8 cellular contexts compared by ENCODE assay signal in the genomic region with DNA sequence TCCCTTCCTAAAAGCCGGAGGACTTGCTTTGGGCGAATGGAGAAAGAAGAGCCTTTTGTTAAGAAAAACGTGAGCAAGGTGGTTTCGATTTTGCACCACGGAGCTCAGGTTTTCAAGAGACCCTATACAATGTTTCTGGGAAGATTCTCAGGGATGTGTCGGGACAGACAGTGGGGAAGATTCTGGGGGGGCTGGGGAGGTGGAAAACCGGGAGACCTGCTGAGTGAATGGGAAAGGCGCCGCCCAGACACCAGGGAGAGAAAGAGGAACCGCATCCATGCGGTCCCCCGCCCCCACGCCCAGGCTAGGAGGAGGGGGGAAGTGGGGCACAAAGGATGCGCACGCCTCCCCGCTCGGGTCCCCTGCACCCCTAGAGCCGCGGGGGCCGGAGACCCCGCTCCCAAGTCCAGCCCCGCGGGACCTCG. TPM values are rescaled to one million over a fixed set of nuclear protein-coding genes. Genes with fewer than 3 reads are reported as not detected.
A peak's percentile ranks its signal among the peaks of the same experiment; 100 is the strongest.
DNase-seq lines count a peak whose midpoint lies in the region; ATAC-seq, FAIRE-seq and TF ChIP-seq lines count a peak whose summit lies in the region.

No MANE protein-coding gene starts in this region.

- no TSS peak for BruUV-seq in GM12878 (replicated peaks; lab: Mats Ljungman, UMichigan)

- H3K9me3 ChIP-seq in HUES64 (ENCODE audit: insufficient read depth, low read depth, low read length) (no peaks in the 10 kb centered on the region), GM12878 (replicated peaks; ENCODE audit: control insufficient read depth, insufficient read depth, low read length) (peaks cover 2% of the 10 kb centered on the region; the same call in 2 of the 3 replicates), iPS-18c (ENCODE audit: control insufficient read depth, insufficient read depth, low read length) (peaks cover 2% of the 10 kb centered on the region), spleen (no peaks in the 10 kb centered on the region)

- RAD21 ChIA-PET in GM12878 (lab: Charles Lee; ENCODE audit: unreplicated experiment), result interaction anchor here (0.9 to 4.4 kb wide), 3 partner anchors 37 to 44 kb away, joined by 3 to 58 read pairs (median 9); no protein-coding TSS in a partner anchor

- WGBS in HUES64, result 1% methylated on average over 24 of the region's 24 CpGs
- WGBS in GM12878 (ENCODE audit: insufficient coverage, insufficient replicate concordance, low lambda C conversion rate, missing lambda C conversion rate), result 1% methylated on average over 11 of the region's 24 CpGs
- WGBS in spleen, 5 donors, result 0 to 1% (median 1%) methylated on average over 12 to 24 of the region's 24 CpGs

- intact Hi-C loops in GM12878 (cut with micrococcal nuclease; ENCODE audit: unreplicated experiment) (no loop called here), spleen (cut with DNase I; ENCODE audit: low total_unique reads) (loop anchor here (5.0 kb wide), 1 partner anchor 41 kb away; no protein-coding TSS in a partner anchor)

- POLR2A ChIA-PET in GM12878 (lab: Charles Lee), result interaction anchor here (0.7 to 4.9 kb wide), 7 partner anchors 10 to 310 kb away, joined by 3 to 67 read pairs (median 5); a partner anchor contains a TSS

- H3K4me1 ChIP-seq in HUES64 (ENCODE audit: insufficient read depth, low read length) (peaks cover 31% of the 10 kb centered on the region), GM12878 (ENCODE audit: control insufficient read depth, insufficient read depth, low read length) (peaks cover 9% of the 10 kb centered on the region), spleen (peaks cover 24 to 62% (median 51%) of the 10 kb centered on the region in 6 donors)

- CTCF ChIA-PET in GM12878 (lab: Yijun Ruan, JAX), result interaction anchor here (2.5 to 4.0 kb wide), 3 partner anchors 40 to 66 kb away, joined by 14 to 58 read pairs (median 14); no protein-coding TSS in a partner anchor

- TF ChIP-seq POLR2A in GM12878 (IDR thresholded peaks at IDR 0.05; ENCODE audit: low read depth, low read length), result no peak
- TF ChIP-seq POLR2A in spleen (IDR thresholded peaks at IDR 0.05), result no peak

- H4K20me1 ChIP-seq in GM12878 (ENCODE audit: control insufficient read depth, insufficient read depth), result peaks cover 5% of the 10 kb centered on the region; the same call in 1 of the 2 replicates

- H3K79me2 ChIP-seq in GM12878 (ENCODE audit: control insufficient read depth, insufficient read depth, low read length), result peaks cover 57% of the 10 kb centered on the region

- H3K27ac ChIP-seq in HUES64 (ENCODE audit: low read depth, low read length) (peak overlapping the region; percentile 98), GM12878 (ENCODE audit: control insufficient read depth, insufficient read depth) (peak overlapping the region; percentile 96), spleen (peak overlapping the region; percentile 93 to 99 (median 98))

- TF ChIP-seq CTCF in GM12878 (IDR thresholded peaks at IDR 0.05 in 2 of 3, conservative IDR thresholded peaks at IDR 0.05 in 1 of 3; ENCODE audit: control insufficient read depth in 2 of 3, extremely low read depth in 1 of 3, insufficient read depth in 1 of 3, low read depth in 3 of 3, low read length in 3 of 3) (no peak), spleen (IDR thresholded peaks at IDR 0.05 in 8 of 11, conservative IDR thresholded peaks at IDR 0.05 in 3 of 11) (no peak)

- SMC1A ChIA-PET in GM12878 (lab: Charles Lee; ENCODE audit: uncharacterized antibody, unreplicated experiment), result interaction anchor here (1.8 kb wide), 1 partner anchor 24 kb away, joined by 3 read pairs; no protein-coding TSS in a partner anchor

- no peak for FAIRE-seq in GM12878 (lab: Jason Lieb, UNC)

- peak overlapping the region; percentile 74; the same call in 1 of the 2 replicates for H3K4me2 ChIP-seq in GM12878 (ENCODE audit: control insufficient read depth, insufficient read depth)

- H3K36me3 ChIP-seq in HUES64 (ENCODE audit: insufficient read depth, low read length) (peaks cover 37% of the 10 kb centered on the region), GM12878 (ENCODE audit: control insufficient read depth in 2 of 2, insufficient read depth in 2 of 2, low read length in 1 of 2) (peaks cover 0 to 18% of the 10 kb centered on the region in 2 experiments; a peak in 3 of 4 replicates), spleen (peaks cover 0 to 40% (median 0%) of the 10 kb centered on the region in 6 donors)

- no peak for TF ChIP-seq EP300 in GM12878 (IDR thresholded peaks at IDR 0.05; ENCODE audit: borderline replicate concordance in 1 of 2, control insufficient read depth in 1 of 2, low read depth in 2 of 2, low read length in 2 of 2)

- no peak for TF ChIP-seq RAD21 in GM12878 (IDR thresholded peaks at IDR 0.05; ENCODE audit: insufficient read depth, low read depth, low read length)

- in situ Hi-C loops in GM12878 (cut with MboI), result no loop called here

- ATAC-seq in GM21390 (IDR thresholded peaks at IDR 0.05; ENCODE audit: unreplicated experiment), result peak; percentile 26
- peak; percentile 56 for ATAC-seq in GM12878

- H2AFZ ChIP-seq in GM12878 (ENCODE audit: control insufficient read depth, low read depth, low read length), result no peak overlapping the region; the same call in 1 of the 2 replicates

- H3K4me3 ChIP-seq in HUES64 (ENCODE audit: low read length) (peak overlapping the region; percentile 98), GM12878 (peak overlapping the region; percentile 99), iPS-18c (ENCODE audit: insufficient read depth, low read depth, low read length) (peak overlapping the region; percentile 99), spleen (peak overlapping the region; percentile 90 to 100 (median 99))

- DNase-seq in D341Med (ENCODE audit: low spot score) (peak; percentile 69), T-helper 1 cell (peak; percentile 14 to 43 (median 33)), GM12878 (ENCODE audit: low read depth, low spot score) (no peak), spleen (peak; percentile 95), DMS153 treated with DMSO at 0.1 percent for 48 hours (lab: John Stamatoyannopoulos, UW; ENCODE audit: unreplicated experiment) (no peak)

- H3K27me3 ChIP-seq in HUES64 (ENCODE audit: insufficient read depth, low read length), result no peaks in the 10 kb centered on the region
- H3K27me3 ChIP-seq in GM12878 (replicated peaks in 1 of 2; ENCODE audit: control insufficient read depth in 2 of 2, insufficient read depth in 2 of 2, low read length in 1 of 2), result no peaks in the 10 kb centered on the region
- no peaks in the 10 kb centered on the region for H3K27me3 ChIP-seq in spleen (replicated peaks in 1 of 7)

- H3K9ac ChIP-seq in HUES64 (ENCODE audit: low read depth, low read length) (peak overlapping the region; percentile 96), GM12878 (ENCODE audit: control insufficient read depth, insufficient read depth, low read length) (peak overlapping the region; percentile 83)

RNA-seq across cellular contexts. Expression of a gene that starts 0.7 kb away (rescaled TPM):
- polyA plus RNA-seq in HUES64 (2013, experiment 1 of 2), result 169 TPM
- 171 TPM for polyA plus RNA-seq in HUES64 (2013, experiment 2 of 2)
- 36.7 and 39.5 TPM in 2 replicates for total RNA-seq in GM12878 (2013; cell fraction: nucleolus; rRNA removed)
- 26.0 and 26.4 TPM in 2 replicates for total RNA-seq in GM12878 (2014; rRNA removed)
- 77.4 and 79.7 TPM in 2 replicates for total RNA-seq in GM12878 (2014; rRNA removed; fragmentation: Illumina TruSeq; extraction: Trizol)
- 153 and 157 TPM in 2 replicates for total RNA-seq in GM12878 (2021)
- polyA plus RNA-seq in GM12878 (2011; ENCODE audit: low read depth), result 37.6 TPM
- polyA plus RNA-seq in GM12878 (2011; rRNA removed), result 59.6 and 75.1 TPM in 2 replicates
- 34.2 and 44.7 TPM in 2 replicates for polyA plus RNA-seq in GM12878 (2011; cell fraction: cytosol; rRNA removed)
- 25.0 and 40.2 TPM in 2 replicates for polyA plus RNA-seq in GM12878 (2011; cell fraction: nucleus; rRNA removed)
- 86.1 and 86.2 TPM in 2 replicates for polyA plus RNA-seq in GM12878 (2012)
- 125 and 130 TPM in 2 replicates for polyA plus RNA-seq in GM12878 (2014; fragmentation: Illumina TruSeq; extraction: Trizol)
- polyA plus RNA-seq in GM12878 (2014; fragmentation: Nextera tagmentation; extraction: Ambion mirVana), result 10 to 100 TPM; 20.2 to 27.2 TPM
- 55.4 and 61.8 TPM in 2 replicates for polyA plus RNA-seq in GM12878 (2014; rRNA removed)
- 10 to 100 TPM; 24.3 to 26.1 TPM for polyA plus RNA-seq in GM12878 (2016; fragmentation: Nextera tagmentation; extraction: Ambion mirVana)
- polyA minus RNA-seq in GM12878 (2011; rRNA and poly(A)+ RNA removed), result 60.4 and 89.3 TPM in 2 replicates
- polyA minus RNA-seq in GM12878 (2011; cell fraction: cytosol; rRNA and poly(A)+ RNA removed), result 48.9 and 52.5 TPM in 2 replicates
- 11.5 and 21.3 TPM in 2 replicates for polyA minus RNA-seq in GM12878 (2011; cell fraction: nucleus; rRNA and poly(A)+ RNA removed)
- total RNA-seq in spleen, result 100 to 1,000 TPM in 1 of 7 donors, 10 to 100 TPM in 6; 60.6 to 108 (median 80.5) TPM
- 10 to 100 TPM; 19.7 to 35.6 (median 26.2) TPM for polyA plus RNA-seq in spleen

RNA-seq across cellular contexts. Expression of a gene that starts 51.4 kb away (rescaled TPM):
- 7.2 TPM for polyA plus RNA-seq in HUES64 (2013, experiment 1 of 2)
- polyA plus RNA-seq in HUES64 (2013, experiment 2 of 2), result 10.3 TPM
- total RNA-seq in GM12878 (2013; cell fraction: nucleolus; rRNA removed), result 0.33 TPM in 1 of 2 replicates, not detected in the other
- total RNA-seq in GM12878 (2014; rRNA removed) (0.34 and 0.65 TPM in 2 replicates), GM12878 (2014; rRNA removed; fragmentation: Illumina TruSeq; extraction: Trizol) (0.14 and 0.18 TPM in 2 replicates), GM12878 (2021) (0.41 and 0.72 TPM in 2 replicates), spleen (1 to 10 TPM in 2 of 7 donors, under 1 TPM in 5; 0.11 to 1.5 (median 0.43) TPM)
- polyA plus RNA-seq in GM12878 (2011; ENCODE audit: low read depth), result not detected
- polyA plus RNA-seq in GM12878 (2011; rRNA removed) (0.24 TPM in 2 replicates), GM12878 (2014; fragmentation: Illumina TruSeq; extraction: Trizol) (0.21 and 0.25 TPM in 2 replicates), GM12878 (2014; fragmentation: Nextera tagmentation; extraction: Ambion mirVana) (under 1 TPM in 1 of 2 experiments, not detected in 1; 0.11 TPM), GM12878 (2014; rRNA removed) (0.08 and 0.29 TPM in 2 replicates), GM12878 (2016; fragmentation: Nextera tagmentation; extraction: Ambion mirVana) (under 1 TPM; 0.63 to 0.79 TPM), spleen (1 to 10 TPM in 2 of 3 donors, under 1 TPM in 1; 0.68 to 1.2 (median 1.1) TPM)
- polyA plus RNA-seq in GM12878 (2011; cell fraction: cytosol; rRNA removed), result 0.51 and 0.57 TPM in 2 replicates
- polyA plus RNA-seq in GM12878 (2011; cell fraction: nucleus; rRNA removed), result 0.15 and 0.18 TPM in 2 replicates
- 0.18 and 0.39 TPM in 2 replicates for polyA plus RNA-seq in GM12878 (2012)
- polyA minus RNA-seq in GM12878 (2011; rRNA and poly(A)+ RNA removed), result 0.37 and 0.52 TPM in 2 replicates
- not detected in 2 replicates for polyA minus RNA-seq in GM12878 (2011; cell fraction: cytosol; rRNA and poly(A)+ RNA removed)
- polyA minus RNA-seq in GM12878 (2011; cell fraction: nucleus; rRNA and poly(A)+ RNA removed), result not detected in 2 replicates

RNA-seq across cellular contexts. Expression of a gene that starts 55.6 kb away (rescaled TPM):
- polyA plus RNA-seq in HUES64 (2013, experiment 1 of 2), result 203 TPM
- polyA plus RNA-seq in HUES64 (2013, experiment 2 of 2), result 252 TPM
- total RNA-seq in GM12878 (2013; cell fraction: nucleolus; rRNA removed), result 21.2 and 22.1 TPM in 2 replicates
- total RNA-seq in GM12878 (2014; rRNA removed), result 31.9 and 47.8 TPM in 2 replicates
- 35.4 and 41.2 TPM in 2 replicates for total RNA-seq in GM12878 (2014; rRNA removed; fragmentation: Illumina TruSeq; extraction: Trizol)
- 181 and 189 TPM in 2 replicates for total RNA-seq in GM12878 (2021)
- polyA plus RNA-seq in GM12878 (2011; ENCODE audit: low read depth), result 50.0 TPM
- 10.4 and 67.5 TPM in 2 replicates for polyA plus RNA-seq in GM12878 (2011; rRNA removed)
- 139 and 153 TPM in 2 replicates for polyA plus RNA-seq in GM12878 (2011; cell fraction: cytosol; rRNA removed)
- polyA plus RNA-seq in GM12878 (2011; cell fraction: nucleus; rRNA removed), result 127 and 155 TPM in 2 replicates
- polyA plus RNA-seq in GM12878 (2012), result 172 and 210 TPM in 2 replicates
- 1.4 and 41.6 TPM in 2 replicates for polyA plus RNA-seq in GM12878 (2014; fragmentation: Illumina TruSeq; extraction: Trizol)
- polyA plus RNA-seq in GM12878 (2014; fragmentation: Nextera tagmentation; extraction: Ambion mirVana), result 10 to 100 TPM; 13.7 to 56.5 TPM
- polyA plus RNA-seq in GM12878 (2014; rRNA removed), result 134 and 182 TPM in 2 replicates
- polyA plus RNA-seq in GM12878 (2016; fragmentation: Nextera tagmentation; extraction: Ambion mirVana), result 100 to 1,000 TPM; 279 to 297 TPM
- 15.6 and 24.8 TPM in 2 replicates for polyA minus RNA-seq in GM12878 (2011; rRNA and poly(A)+ RNA removed)
- polyA minus RNA-seq in GM12878 (2011; cell fraction: cytosol; rRNA and poly(A)+ RNA removed), result 42.6 and 53.3 TPM in 2 replicates
- 21.4 and 37.5 TPM in 2 replicates for polyA minus RNA-seq in GM12878 (2011; cell fraction: nucleus; rRNA and poly(A)+ RNA removed)
- 100 to 1,000 TPM in 5 of 7 donors, 10 to 100 TPM in 2; 56.5 to 227 (median 131) TPM for total RNA-seq in spleen
- polyA plus RNA-seq in spleen, result 100 to 1,000 TPM in 2 of 3 donors, 10 to 100 TPM in 1; 70.1 to 216 (median 214) TPM

Comparison
In these comparisons a context has a peak if more than half of its experiments do, and no peak if none do; other contexts are left out.
1. DNase-seq: peak in D341Med (single experiment), T-helper 1 cell (5 of 5) and spleen (single experiment); none in GM12878 (single experiment) and DMS153 treated with DMSO at 0.1 percent for 48 hours (single experiment).
2. Peak in every context shown above with its lines, with median percentiles within 50 percentile points of each other: H3K27ac ChIP-seq and H3K4me3 ChIP-seq.